12 cellular contexts compared by ENCODE assay signal in the genomic region with DNA sequence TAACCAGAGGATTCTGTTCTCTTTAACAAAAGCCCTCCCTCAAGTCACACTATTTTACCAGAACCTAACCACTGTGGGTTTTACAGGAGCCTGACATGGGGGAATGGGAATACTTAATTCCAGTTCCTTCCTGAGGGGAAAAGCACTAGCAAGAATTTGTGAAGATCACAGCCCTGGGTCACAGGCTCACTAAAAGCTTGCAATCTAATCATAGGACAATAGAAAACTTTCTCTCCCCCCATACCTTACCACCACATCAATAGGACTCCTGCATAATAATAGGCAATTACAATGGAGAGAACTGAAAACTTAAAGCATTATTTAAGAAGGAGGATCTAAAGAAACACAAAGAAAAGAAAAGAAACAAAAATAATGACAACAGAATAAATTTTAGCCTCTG.
A peak's percentile ranks its signal among the peaks of the same experiment; 100 is the strongest.
DNase-seq lines count a peak whose midpoint lies in the region; TF ChIP-seq lines count a peak whose summit lies in the region.
"Had no signal": no experiment of that assay in that cellular context is flagged by ENCODE, and none has a peak within 500 bp of the region (broad histone marks: within the 10 kb centered on the region; RNA-seq: fewer than 3 reads in every experiment).

No MANE protein-coding gene starts in this region.

- H3K4me3 Mint-ChIP-seq in endodermal cell = no peak overlapping the region
- no peak overlapping the region for H3K4me3 Mint-ChIP-seq in neural progenitor cell
- H3K4me3 Mint-ChIP-seq: CD4-positive, CD25-positive, alpha-beta regulatory T cell had no signal

- peak overlapping the region; percentile 62; the same call in 1 of the 2 replicates for H3K27ac ChIP-seq in HUES64 (ENCODE audit: low read depth, low read length)
- H3K27ac ChIP-seq in endodermal cell (ENCODE audit: low read depth, low read length) = peak overlapping the region; percentile 9
- H3K27ac ChIP-seq in neural progenitor cell = peak overlapping the region; percentile 55
- H3K27ac ChIP-seq in sigmoid colon = no peak overlapping the region
- H3K27ac ChIP-seq: 22Rv1, BLaER1 had no signal

- H2AFZ ChIP-seq in neural progenitor cell (replicated peaks) = peak overlapping the region; percentile 80

- no peak for TF ChIP-seq POLR2A in sigmoid colon (IDR thresholded peaks at IDR 0.05)

- 0 out of 2 replicates have a peak, but pooled peaks cover 3% of the 10 kb centered on the region for H3K9me3 ChIP-seq in HUES64 (ENCODE audit: insufficient read depth, low read depth, low read length)
- peaks cover 5% of the 10 kb centered on the region for H3K9me3 ChIP-seq in endodermal cell (ENCODE audit: control insufficient read depth, low read length)
- no peaks in the 10 kb centered on the region for H3K9me3 ChIP-seq in neural progenitor cell (ENCODE audit: low read depth)
- no peaks in the 10 kb centered on the region for H3K9me3 ChIP-seq in sigmoid colon
- H3K9me3 ChIP-seq: BLaER1 had no signal

- no peaks in the 10 kb centered on the region for H3K79me2 ChIP-seq in neural progenitor cell (ENCODE audit: low read depth)

- H3K36me3 ChIP-seq in HUES64 (ENCODE audit: insufficient read depth, low read length) (no peaks in the 10 kb centered on the region), endodermal cell (ENCODE audit: control insufficient read depth, insufficient read depth, low read length) (no peaks in the 10 kb centered on the region), neural progenitor cell (no peaks in the 10 kb centered on the region), sigmoid colon (no peaks in the 10 kb centered on the region)
- H3K36me3 ChIP-seq: BLaER1 had no signal

- H3K9ac ChIP-seq in HUES64 (ENCODE audit: low read depth, low read length) = peak overlapping the region; percentile 29; the same call in 1 of the 2 replicates
- H3K9ac ChIP-seq in endodermal cell (ENCODE audit: extremely low read depth, low read length, poor library complexity, severe bottlenecking) = no peak overlapping the region
- no peak overlapping the region for H3K9ac ChIP-seq in neural progenitor cell
- H3K9ac ChIP-seq: BLaER1 had no signal

- TF ChIP-seq CTCF in endodermal cell (conservative IDR thresholded peaks at IDR 0.05) = no peak
- TF ChIP-seq CTCF in neural progenitor cell (IDR thresholded peaks at IDR 0.05) = no peak
- TF ChIP-seq CTCF in sigmoid colon (IDR thresholded peaks at IDR 0.05) = no peak

- TF ChIP-seq EP300 in sigmoid colon (IDR thresholded peaks at IDR 0.05) = no peak

- peak overlapping the region; percentile 15 for H3K27ac Mint-ChIP-seq in endodermal cell
- H3K27ac Mint-ChIP-seq in neural progenitor cell = no peak overlapping the region
- H3K27ac Mint-ChIP-seq: CD4-positive, CD25-positive, alpha-beta regulatory T cell had no signal

- DNase-seq in ELF-1 (ENCODE audit: low read depth, low spot score) = peak; percentile 10
- no peak for DNase-seq in endodermal cell
- peak; percentile 35 for DNase-seq in neural progenitor cell (ENCODE audit: low spot score)
- no peak for DNase-seq in Ammon's horn (ENCODE audit: low spot score)
- no peak for DNase-seq in sigmoid colon
- no peak for DNase-seq in activated naive CD4-positive, alpha-beta T cell (lab: John Stamatoyannopoulos, UW)
- DNase-seq: CD4-positive, CD25-positive, alpha-beta regulatory T cell; DMS53; H7 had no signal

- no peak overlapping the region for H3K4me3 ChIP-seq in HUES64 (ENCODE audit: low read length)
- no peak overlapping the region for H3K4me3 ChIP-seq in endodermal cell (ENCODE audit: low read length)
- no peak overlapping the region for H3K4me3 ChIP-seq in neural progenitor cell
- H3K4me3 ChIP-seq in sigmoid colon = no peak overlapping the region
- H3K4me3 ChIP-seq: BLaER1 had no signal

- H3K36me3 Mint-ChIP-seq in endodermal cell (ENCODE audit: low read depth) (no peaks in the 10 kb centered on the region), neural progenitor cell (no peaks in the 10 kb centered on the region)
- H3K36me3 Mint-ChIP-seq: CD4-positive, CD25-positive, alpha-beta regulatory T cell had no signal

- H3K9me3 Mint-ChIP-seq in endodermal cell (no peaks in the 10 kb centered on the region), neural progenitor cell (no peaks in the 10 kb centered on the region)

- H3K27me3 ChIP-seq in HUES64 (ENCODE audit: insufficient read depth, low read length) (no peaks in the 10 kb centered on the region), endodermal cell (ENCODE audit: control insufficient read depth, insufficient read depth, low read length, poor library complexity, severe bottlenecking) (no peaks in the 10 kb centered on the region), neural progenitor cell (no peaks in the 10 kb centered on the region), sigmoid colon (no peaks in the 10 kb centered on the region)
- H3K27me3 ChIP-seq: BLaER1 had no signal

- H3K4me1 ChIP-seq in HUES64 (ENCODE audit: insufficient read depth, low read length) (peaks cover 14% of the 10 kb centered on the region), endodermal cell (ENCODE audit: control insufficient read depth, insufficient read depth, low read length) (no peaks in the 10 kb centered on the region), neural progenitor cell (peaks cover 15% of the 10 kb centered on the region), sigmoid colon (no peaks in the 10 kb centered on the region)
- H3K4me1 ChIP-seq: BLaER1 had no signal

- no peaks in the 10 kb centered on the region for H3F3A ChIP-seq in neural progenitor cell (ENCODE audit: low read depth)

- intact Hi-C loops in sigmoid colon (cut with DNase I) = no loop called here

- H3K27me3 Mint-ChIP-seq in endodermal cell (ENCODE audit: insufficient read depth) (no peaks in the 10 kb centered on the region), neural progenitor cell (ENCODE audit: insufficient read depth, low read depth) (peaks cover 3% of the 10 kb centered on the region)
- H3K27me3 Mint-ChIP-seq: CD4-positive, CD25-positive, alpha-beta regulatory T cell had no signal

- H3K4me2 ChIP-seq in neural progenitor cell = peak overlapping the region; percentile 14
- H3K4me2 ChIP-seq: BLaER1 had no signal

- no peaks in the 10 kb centered on the region for H4K20me1 ChIP-seq in neural progenitor cell (ENCODE audit: low read depth)
- H4K20me1 ChIP-seq: BLaER1 had no signal

- H3K4me1 Mint-ChIP-seq in endodermal cell (peaks cover 5% of the 10 kb centered on the region), neural progenitor cell (peaks cover 11% of the 10 kb centered on the region)
- H3K4me1 Mint-ChIP-seq: CD4-positive, CD25-positive, alpha-beta regulatory T cell had no signal

Comparison
In these comparisons a context has a peak if more than half of its experiments do, and no peak if none do; other contexts are left out.
1. DNase-seq: peak in ELF-1 (single experiment) and neural progenitor cell (single experiment); none in endodermal cell (single experiment), Ammon's horn (single experiment), sigmoid colon (single experiment) and activated naive CD4-positive, alpha-beta T cell (0 of 4).
2. H3K27ac ChIP-seq: peak in HUES64 (single experiment), endodermal cell (single experiment) and neural progenitor cell (single experiment); none in sigmoid colon (0 of 4).